1 cellular context compared by ENCODE assay signal in the genomic region with DNA sequence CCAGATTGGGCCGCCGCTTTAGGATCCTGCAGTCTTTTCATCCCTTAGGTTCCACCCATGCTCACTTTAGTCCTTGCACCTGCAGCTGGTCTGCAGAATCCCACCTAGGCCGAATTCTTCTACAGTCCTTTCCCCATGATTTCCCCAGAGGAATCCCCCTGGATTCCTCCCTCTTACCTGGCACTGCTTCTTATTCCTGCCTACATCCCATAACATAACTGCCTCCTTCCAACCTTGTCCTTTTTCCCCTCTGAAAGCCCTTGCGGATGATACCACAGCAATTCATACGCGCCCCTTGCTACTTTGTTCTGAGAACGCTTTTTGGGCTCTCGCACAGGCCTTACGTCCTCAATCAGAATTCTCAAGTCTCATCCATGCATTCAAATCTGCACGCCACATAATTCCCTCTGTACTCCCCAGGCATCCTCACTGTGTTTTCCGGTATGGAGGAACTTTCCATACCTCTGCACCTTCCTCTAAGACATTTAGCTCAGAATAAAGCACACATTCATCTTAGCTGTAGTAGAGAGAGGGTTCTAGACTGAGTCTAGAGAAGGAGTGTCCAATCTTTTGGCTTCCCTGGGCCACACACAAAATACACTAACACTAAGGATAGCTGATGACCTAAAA.
TF ChIP-seq lines count a peak whose summit lies in the region.

No MANE protein-coding gene starts in this region.

TF ChIP-seq in GM12878, 131 proteins besides CTCF, POLR2A, EP300 and RAD21:
- TF ChIP-seq HCFC1 (IDR thresholded peaks at IDR 0.05; ENCODE audit: low read length) (no peak), RELA (IDR thresholded peaks at IDR 0.05; ENCODE audit: borderline replicate concordance, partially characterized antibody) (no peak), RB1 (IDR thresholded peaks at IDR 0.05; ENCODE audit: borderline replicate concordance) (no peak), ZNF207 (IDR thresholded peaks at IDR 0.05; ENCODE audit: borderline replicate concordance) (0 out of 2 replicates have a peak, but pooled peaks have one; percentile 14), ZNF217 (IDR thresholded peaks at IDR 0.05) (no peak), CBX3 (IDR thresholded peaks at IDR 0.05; ENCODE audit: borderline replicate concordance, low read depth) (no peak), LARP7 (IDR thresholded peaks at IDR 0.05) (no peak), SP1 (IDR thresholded peaks at IDR 0.05; ENCODE audit: low read depth, low read length) (no peak), CREB1 (IDR thresholded peaks at IDR 0.05; ENCODE audit: low read depth) (no peak), CHD1 (IDR thresholded peaks at IDR 0.05; ENCODE audit: low read depth, low read length) (no peak), ASH2L (IDR thresholded peaks at IDR 0.05; ENCODE audit: borderline replicate concordance, low read depth) (0 out of 2 replicates have a peak, but pooled peaks have one; percentile 23), HDGF (IDR thresholded peaks at IDR 0.05) (0 out of 2 replicates have a peak, but pooled peaks have one; percentile 66), FOS (IDR thresholded peaks at IDR 0.05; ENCODE audit: borderline replicate concordance, extremely low read depth, insufficient read length) (no peak)
- TF ChIP-seq, protein P1, sequence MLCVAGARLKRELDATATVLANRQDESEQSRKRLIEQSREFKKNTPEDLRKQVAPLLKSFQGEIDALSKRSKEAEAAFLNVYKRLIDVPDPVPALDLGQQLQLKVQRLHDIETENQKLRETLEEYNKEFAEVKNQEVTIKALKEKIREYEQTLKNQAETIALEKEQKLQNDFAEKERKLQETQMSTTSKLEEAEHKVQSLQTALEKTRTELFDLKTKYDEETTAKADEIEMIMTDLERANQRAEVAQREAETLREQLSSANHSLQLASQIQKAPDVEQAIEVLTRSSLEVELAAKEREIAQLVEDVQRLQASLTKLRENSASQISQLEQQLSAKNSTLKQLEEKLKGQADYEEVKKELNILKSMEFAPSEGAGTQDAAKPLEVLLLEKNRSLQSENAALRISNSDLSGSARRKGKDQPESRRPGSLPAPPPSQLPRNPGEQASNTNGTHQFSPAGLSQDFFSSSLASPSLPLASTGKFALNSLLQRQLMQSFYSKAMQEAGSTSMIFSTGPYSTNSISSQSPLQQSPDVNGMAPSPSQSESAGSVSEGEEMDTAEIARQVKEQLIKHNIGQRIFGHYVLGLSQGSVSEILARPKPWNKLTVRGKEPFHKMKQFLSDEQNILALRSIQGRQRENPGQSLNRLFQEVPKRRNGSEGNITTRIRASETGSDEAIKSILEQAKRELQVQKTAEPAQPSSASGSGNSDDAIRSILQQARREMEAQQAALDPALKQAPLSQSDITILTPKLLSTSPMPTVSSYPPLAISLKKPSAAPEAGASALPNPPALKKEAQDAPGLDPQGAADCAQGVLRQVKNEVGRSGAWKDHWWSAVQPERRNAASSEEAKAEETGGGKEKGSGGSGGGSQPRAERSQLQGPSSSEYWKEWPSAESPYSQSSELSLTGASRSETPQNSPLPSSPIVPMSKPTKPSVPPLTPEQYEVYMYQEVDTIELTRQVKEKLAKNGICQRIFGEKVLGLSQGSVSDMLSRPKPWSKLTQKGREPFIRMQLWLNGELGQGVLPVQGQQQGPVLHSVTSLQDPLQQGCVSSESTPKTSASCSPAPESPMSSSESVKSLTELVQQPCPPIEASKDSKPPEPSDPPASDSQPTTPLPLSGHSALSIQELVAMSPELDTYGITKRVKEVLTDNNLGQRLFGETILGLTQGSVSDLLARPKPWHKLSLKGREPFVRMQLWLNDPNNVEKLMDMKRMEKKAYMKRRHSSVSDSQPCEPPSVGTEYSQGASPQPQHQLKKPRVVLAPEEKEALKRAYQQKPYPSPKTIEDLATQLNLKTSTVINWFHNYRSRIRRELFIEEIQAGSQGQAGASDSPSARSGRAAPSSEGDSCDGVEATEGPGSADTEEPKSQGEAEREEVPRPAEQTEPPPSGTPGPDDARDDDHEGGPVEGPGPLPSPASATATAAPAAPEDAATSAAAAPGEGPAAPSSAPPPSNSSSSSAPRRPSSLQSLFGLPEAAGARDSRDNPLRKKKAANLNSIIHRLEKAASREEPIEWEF (IDR thresholded peaks at IDR 0.05; ENCODE audit: insufficient replicate concordance, low read depth, low read length), result no peak
- TF ChIP-seq, protein P2, sequence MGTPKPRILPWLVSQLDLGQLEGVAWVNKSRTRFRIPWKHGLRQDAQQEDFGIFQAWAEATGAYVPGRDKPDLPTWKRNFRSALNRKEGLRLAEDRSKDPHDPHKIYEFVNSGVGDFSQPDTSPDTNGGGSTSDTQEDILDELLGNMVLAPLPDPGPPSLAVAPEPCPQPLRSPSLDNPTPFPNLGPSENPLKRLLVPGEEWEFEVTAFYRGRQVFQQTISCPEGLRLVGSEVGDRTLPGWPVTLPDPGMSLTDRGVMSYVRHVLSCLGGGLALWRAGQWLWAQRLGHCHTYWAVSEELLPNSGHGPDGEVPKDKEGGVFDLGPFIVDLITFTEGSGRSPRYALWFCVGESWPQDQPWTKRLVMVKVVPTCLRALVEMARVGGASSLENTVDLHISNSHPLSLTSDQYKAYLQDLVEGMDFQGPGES (IDR thresholded peaks at IDR 0.05), result no peak
- TF ChIP-seq, protein P3, sequence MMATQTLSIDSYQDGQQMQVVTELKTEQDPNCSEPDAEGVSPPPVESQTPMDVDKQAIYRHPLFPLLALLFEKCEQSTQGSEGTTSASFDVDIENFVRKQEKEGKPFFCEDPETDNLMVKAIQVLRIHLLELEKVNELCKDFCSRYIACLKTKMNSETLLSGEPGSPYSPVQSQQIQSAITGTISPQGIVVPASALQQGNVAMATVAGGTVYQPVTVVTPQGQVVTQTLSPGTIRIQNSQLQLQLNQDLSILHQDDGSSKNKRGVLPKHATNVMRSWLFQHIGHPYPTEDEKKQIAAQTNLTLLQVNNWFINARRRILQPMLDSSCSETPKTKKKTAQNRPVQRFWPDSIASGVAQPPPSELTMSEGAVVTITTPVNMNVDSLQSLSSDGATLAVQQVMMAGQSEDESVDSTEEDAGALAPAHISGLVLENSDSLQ (IDR thresholded peaks at IDR 0.05), result no peak
